In the genomic region with DNA sequence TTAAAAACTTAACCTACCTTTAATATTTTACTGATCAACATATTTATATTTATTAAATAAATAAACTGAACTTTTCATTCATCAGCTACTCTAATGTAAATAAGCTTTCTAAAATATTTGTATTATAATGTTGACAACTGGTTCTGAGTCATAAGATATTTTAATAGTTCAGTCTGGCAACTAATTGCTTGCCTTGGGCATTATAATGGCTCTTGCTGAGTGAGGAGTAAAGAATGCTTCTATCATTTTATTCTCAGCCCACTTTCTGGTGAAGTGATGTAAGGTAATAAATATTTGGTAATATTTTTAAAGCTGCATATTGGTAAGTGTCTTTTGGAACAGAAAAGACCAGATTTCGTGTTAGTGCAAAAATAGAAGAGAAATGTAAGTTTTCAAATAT, we compare ENCODE assay signal across 16 cellular contexts.
DNase-seq lines count a peak whose midpoint lies in the region; ATAC-seq, FAIRE-seq and TF ChIP-seq lines count a peak whose summit lies in the region.
"Had no signal": no experiment of that assay in that cellular context is flagged by ENCODE, and none has a peak within 500 bp of the region (broad histone marks: within the 10 kb centered on the region; RNA-seq: fewer than 3 reads in every experiment).

No MANE protein-coding gene starts in this region.

- H3K4me3 ChIP-seq in retinal pigment epithelial cell (ENCODE audit: low read length) = no peak overlapping the region
- H3K4me3 ChIP-seq: upper lobe of right lung had no signal

- no peak for TF ChIP-seq CTCF in retinal pigment epithelial cell (conservative IDR thresholded peaks at IDR 0.05; ENCODE audit: low read depth, low read length)

- ATAC-seq in GM21825 (IDR thresholded peaks at IDR 0.05; ENCODE audit: unreplicated experiment) = no peak
- ATAC-seq: CD8-positive, alpha-beta T cell; left ventricle myocardium superior; natural killer cell treated with Interleukin-12 subunit alpha and Interleukin-12 subunit beta and Interleukin-15 and Interleukin-18, amount 100 ng/mL, for 72 hours; stimulated activated effector memory CD8-positive, alpha-beta T cell treated with anti-CD3 and anti-CD28 coated beads, Interleukin-12 subunit alpha, Interleukin-12 subunit beta, amount 100 ng/mL, for 72 hours; upper lobe of right lung had no signal

- no peak for FAIRE-seq in GM12891 (lab: Jason Lieb, UNC)

- no peak for TF ChIP-seq POLR2A in GM12891 (IDR thresholded peaks at IDR 0.05; ENCODE audit: low read depth, low read length)

- peak; percentile 68 for DNase-seq in GM03348 (ENCODE audit: low spot score)
- DNase-seq in NCI-H69 (lab: John Stamatoyannopoulos, UW) = peak; percentile 48
- DNase-seq in dedifferentiated amniotic fluid mesenchymal stem cell (ENCODE audit: extremely low spot score) = peak; percentile 75
- peak; percentile 43 for DNase-seq in retinal pigment epithelial cell (ENCODE audit: low read depth)
- DNase-seq in GM12891 (ENCODE audit: insufficient read length, low spot score) = no peak
- DNase-seq in activated CD4-positive, alpha-beta T cell treated with anti-CD3 and anti-CD28 coated beads, Interleukin-2, amount 50 U/mL, for 4 hours = no peak
- DNase-seq: CD8-positive, alpha-beta T cell; H9; left ventricle myocardium superior; NCI-H2171 treated with DMSO at 0.1 percent for 48 hours; retina; stimulated activated CD4-positive, alpha-beta T cell treated with anti-CD3 and anti-CD28 coated beads, Interleukin-4, amount 100 ng/mL, for 4 hours; upper lobe of right lung had no signal

TF ChIP-seq in GM12891, 5 proteins besides CTCF, POLR2A, EP300 and RAD21:
- TF ChIP-seq TAF1 (IDR thresholded peaks at IDR 0.05; ENCODE audit: low read depth, low read length) (no peak), POLR2AphosphoS5 (IDR thresholded peaks at IDR 0.05; ENCODE audit: low read depth, low read length) (no peak), PAX5 (IDR thresholded peaks at IDR 0.05; ENCODE audit: insufficient read depth, low read length, severe bottlenecking) (no peak), POU2F2 (IDR thresholded peaks at IDR 0.05; ENCODE audit: low read depth, low read length) (no peak), SPI1 (IDR thresholded peaks at IDR 0.05; ENCODE audit: low read depth, low read length) (no peak)
TF ChIP-seq in GM12891: peak in this region for 0.

Comparison
In these comparisons a context has a peak if more than half of its experiments do, and no peak if none do; other contexts are left out.
1. DNase-seq: peak in GM03348 (single experiment), NCI-H69 (single experiment), dedifferentiated amniotic fluid mesenchymal stem cell (single experiment) and retinal pigment epithelial cell (single experiment); none in GM12891 (single experiment) and activated CD4-positive, alpha-beta T cell treated with anti-CD3 and anti-CD28 coated beads, Interleukin-2, amount 50 U/mL, for 4 hours (0 of 2).